Comparison of ENCODE assay signal across 9 cellular contexts in genomic region chr11:35276396-35276795, GRCh38.
DNase-seq lines count a peak whose midpoint lies in the region; ATAC-seq and TF ChIP-seq lines count a peak whose summit lies in the region.
"Had no signal": no experiment of that assay in that cellular context is flagged by ENCODE, and none has a peak within 500 bp of the region (broad histone marks: within the 10 kb centered on the region; RNA-seq: fewer than 3 reads in every experiment).

No MANE protein-coding gene starts in this region.

- no peak overlapping the region for H3K27ac Mint-ChIP-seq in activated CD4-positive, alpha-beta memory T cell treated with anti-CD3 and anti-CD28 coated beads, Interleukin-2, amount 10 ng/mL, durations not matched to agents 7 days and 5 days
- no peak overlapping the region for H3K27ac Mint-ChIP-seq in stimulated activated naive CD8-positive, alpha-beta T cell treated with anti-CD3 and anti-CD28 coated beads, Interleukin-15, amount 100 ng/mL, for 72 hours
- H3K27ac Mint-ChIP-seq: nephron progenitor cell had no signal

- ATAC-seq in gastroesophageal sphincter = peak; percentile 29
- ATAC-seq in stimulated activated naive CD8-positive, alpha-beta T cell treated with anti-CD3 and anti-CD28 coated beads, Interleukin-15, amount 100 ng/mL, for 72 hours = peak; percentile 13

- no peaks in the 10 kb centered on the region for H3K36me3 ChIP-seq in gastroesophageal sphincter

- H3K4me1 ChIP-seq in gastroesophageal sphincter = peaks cover 4 to 28% (median 8%) of the 10 kb centered on the region in 3 donors

- no peaks in the 10 kb centered on the region for H3K27me3 ChIP-seq in gastroesophageal sphincter

- H3K4me3 ChIP-seq in gastroesophageal sphincter = no peak overlapping the region

- WGBS in gastroesophageal sphincter (ENCODE audit: low coverage in 1 of 2), 2 donors = 60% methylated on average over 1 of the region's 1 CpG; no CpG with 5 or more reads in 1 of the 2 donors

- DNase-seq in activated CD4-positive, alpha-beta T cell treated with anti-CD3 and anti-CD28 coated beads for 48 hours = peak; percentile 52
- no peak for DNase-seq in activated CD4-positive, alpha-beta T cell treated with anti-CD3 and anti-CD28 coated beads for 1 hour
- DNase-seq in activated CD4-positive, alpha-beta memory T cell treated with anti-CD3 and anti-CD28 coated beads, Interleukin-2, amount 10 ng/mL, durations not matched to agents 7 days and 5 days = peak; percentile 23
- peak in 1 of 2 donors; percentile 17 for DNase-seq in stimulated activated naive CD8-positive, alpha-beta T cell treated with anti-CD3 and anti-CD28 coated beads, Interleukin-15, amount 100 ng/mL, for 72 hours
- no peak for DNase-seq in activated CD8-positive, alpha-beta memory T cell treated with anti-CD3 and anti-CD28 coated beads for 24 hours
- DNase-seq in NCI-H2029 (lab: John Stamatoyannopoulos, UW) (no peak), SIG-M5 (lab: John Stamatoyannopoulos, UW) (no peak)
- DNase-seq: nephron progenitor cell had no signal

- no peaks in the 10 kb centered on the region for H3K9me3 ChIP-seq in gastroesophageal sphincter

- POLR2A ChIA-PET in activated CD4-positive, alpha-beta memory T cell treated with anti-CD3 and anti-CD28 coated beads, Interleukin-2, amount 10 ng/mL, durations not matched to agents 7 days and 5 days (lab: Charles Lee) = no interaction called here

- H3K27me3 Mint-ChIP-seq in activated CD4-positive, alpha-beta memory T cell treated with anti-CD3 and anti-CD28 coated beads, Interleukin-2, amount 10 ng/mL, durations not matched to agents 7 days and 5 days = peaks cover 7% of the 10 kb centered on the region
- no peaks in the 10 kb centered on the region for H3K27me3 Mint-ChIP-seq in stimulated activated naive CD8-positive, alpha-beta T cell treated with anti-CD3 and anti-CD28 coated beads, Interleukin-15, amount 100 ng/mL, for 72 hours

- peaks cover 5% of the 10 kb centered on the region for H3K9me3 Mint-ChIP-seq in activated CD4-positive, alpha-beta memory T cell treated with anti-CD3 and anti-CD28 coated beads, Interleukin-2, amount 10 ng/mL, durations not matched to agents 7 days and 5 days
- H3K9me3 Mint-ChIP-seq in stimulated activated naive CD8-positive, alpha-beta T cell treated with anti-CD3 and anti-CD28 coated beads, Interleukin-15, amount 100 ng/mL, for 72 hours = peaks cover 0 to 4% of the 10 kb centered on the region in 2 donors
- H3K9me3 Mint-ChIP-seq: nephron progenitor cell had no signal

- TF ChIP-seq EP300 in gastroesophageal sphincter (IDR thresholded peaks at IDR 0.05) = no peak

- H3K36me3 Mint-ChIP-seq in activated CD4-positive, alpha-beta memory T cell treated with anti-CD3 and anti-CD28 coated beads, Interleukin-2, amount 10 ng/mL, durations not matched to agents 7 days and 5 days (ENCODE audit: low read depth) = peaks cover 3% of the 10 kb centered on the region

- TF ChIP-seq POLR2A in gastroesophageal sphincter (IDR thresholded peaks at IDR 0.05) = no peak

- peaks cover 41% of the 10 kb centered on the region for H3K4me1 Mint-ChIP-seq in activated CD4-positive, alpha-beta memory T cell treated with anti-CD3 and anti-CD28 coated beads, Interleukin-2, amount 10 ng/mL, durations not matched to agents 7 days and 5 days
- peaks cover 53% of the 10 kb centered on the region for H3K4me1 Mint-ChIP-seq in stimulated activated naive CD8-positive, alpha-beta T cell treated with anti-CD3 and anti-CD28 coated beads, Interleukin-15, amount 100 ng/mL, for 72 hours

- H3K27ac ChIP-seq in gastroesophageal sphincter = peak overlapping the region in 3 of 4 donors; percentile 31 to 69 (median 54)

- no peak for TF ChIP-seq CTCF in gastroesophageal sphincter (IDR thresholded peaks at IDR 0.05)

- CTCF ChIA-PET in activated CD4-positive, alpha-beta memory T cell treated with anti-CD3 and anti-CD28 coated beads, Interleukin-2, amount 10 ng/mL, durations not matched to agents 7 days and 5 days (lab: Charles Lee) = no interaction called here

- H3K4me3 Mint-ChIP-seq in activated CD4-positive, alpha-beta memory T cell treated with anti-CD3 and anti-CD28 coated beads, Interleukin-2, amount 10 ng/mL, durations not matched to agents 7 days and 5 days = no peak overlapping the region
- H3K4me3 Mint-ChIP-seq in stimulated activated naive CD8-positive, alpha-beta T cell treated with anti-CD3 and anti-CD28 coated beads, Interleukin-15, amount 100 ng/mL, for 72 hours = peak overlapping the region in 1 of 2 donors; percentile 7
- H3K4me3 Mint-ChIP-seq: nephron progenitor cell had no signal

Comparison
In these comparisons a context has a peak if more than half of its experiments do, and no peak if none do; other contexts are left out.
1. DNase-seq: peak in activated CD4-positive, alpha-beta T cell treated with anti-CD3 and anti-CD28 coated beads for 48 hours (single experiment) and activated CD4-positive, alpha-beta memory T cell treated with anti-CD3 and anti-CD28 coated beads, Interleukin-2, amount 10 ng/mL, durations not matched to agents 7 days and 5 days (single experiment); none in activated CD4-positive, alpha-beta T cell treated with anti-CD3 and anti-CD28 coated beads for 1 hour (single experiment), activated CD8-positive, alpha-beta memory T cell treated with anti-CD3 and anti-CD28 coated beads for 24 hours (single experiment), NCI-H2029 (single experiment) and SIG-M5 (single experiment).